Comparison of ENCODE assay signal across 23 cellular contexts in genomic region chr13:84927442-84928169, GRCh38.
DNase-seq lines count a peak whose midpoint lies in the region; ATAC-seq, FAIRE-seq and TF ChIP-seq lines count a peak whose summit lies in the region.
"Had no signal": no experiment of that assay in that cellular context is flagged by ENCODE, and none has a peak within 500 bp of the region (broad histone marks: within the 10 kb centered on the region; RNA-seq: fewer than 3 reads in every experiment).

No MANE protein-coding gene starts in this region.

- no peak for FAIRE-seq in kidney (lab: Jason Lieb, UNC)
- FAIRE-seq: A204.1, GM12878, GM19239 had no signal

- DNase-seq in NCI-H2227 (lab: John Stamatoyannopoulos, UW; ENCODE audit: unreplicated experiment) (peak; percentile 11), NCI-H2227 treated with DMSO at 0.1 percent for 48 hours (lab: John Stamatoyannopoulos, UW) (no peak), OCI-LY7 (ENCODE audit: low spot score) (no peak), kidney (peak; percentile 45), posterior vena cava (ENCODE audit: low spot score) (peak; percentile 75), SIG-M5 treated with dmso at 0.1 percent for 504 hours (lab: John Stamatoyannopoulos, UW; ENCODE audit: unreplicated experiment) (no peak), HuH-7.5 (ENCODE audit: low spot score) (no peak)
- DNase-seq: Caco-2; CD4-positive, CD25-positive, alpha-beta regulatory T cell; CD8-positive, alpha-beta T cell; DMS153; DND-41; GDM1; H9 had no signal

- intact Hi-C loops in OCI-LY7 (cut with micrococcal nuclease; ENCODE audit: unreplicated experiment) = no loop called here
- intact Hi-C loops in kidney (cut with DNase I) = no loop called here
- intact Hi-C loops in posterior vena cava (cut with DNase I) = no loop called here

- POLR2A ChIA-PET in OCI-LY7 (lab: Charles Lee) = interaction anchor here (0.5 kb wide), 1 partner anchor 815 kb away, joined by 3 read pairs; no protein-coding TSS in a partner anchor

- peaks cover 12% of the 10 kb centered on the region for H3K4me1 ChIP-seq in OCI-LY7 (ENCODE audit: insufficient read depth, low read length, poor library complexity, severe bottlenecking)
- no peaks in the 10 kb centered on the region for H3K4me1 ChIP-seq in kidney (ENCODE audit: control insufficient read depth in 1 of 2, insufficient read depth in 1 of 2, low read depth in 1 of 2, low read length in 2 of 2)
- H3K4me1 ChIP-seq: BLaER1, Caco-2 had no signal

- H3K9me2 ChIP-seq in OCI-LY7 (ENCODE audit: insufficient read depth, low read length) = no peaks in the 10 kb centered on the region

- no peak overlapping the region for H3K4me2 ChIP-seq in OCI-LY7 (ENCODE audit: low read length)
- H3K4me2 ChIP-seq: BLaER1, GM23338 had no signal

- H3K9me3 ChIP-seq in OCI-LY7 (ENCODE audit: low read length) = no peaks in the 10 kb centered on the region
- no peaks in the 10 kb centered on the region for H3K9me3 ChIP-seq in kidney (ENCODE audit: control insufficient read depth in 1 of 2, low read length in 2 of 2)
- H3K9me3 ChIP-seq: BLaER1, Caco-2 had no signal

- H3K36me3 ChIP-seq in OCI-LY7 (ENCODE audit: insufficient read depth, low read length) (no peaks in the 10 kb centered on the region), kidney (ENCODE audit: control insufficient read depth in 1 of 2, insufficient read depth in 2 of 2, low read length in 2 of 2) (no peaks in the 10 kb centered on the region)
- H3K36me3 ChIP-seq: BLaER1 had no signal

- H4K20me1 ChIP-seq in OCI-LY7 (ENCODE audit: insufficient read depth, low read length) = no peaks in the 10 kb centered on the region
- H4K20me1 ChIP-seq: BLaER1 had no signal

- TF ChIP-seq CTCF in OCI-LY7 (conservative IDR thresholded peaks at IDR 0.05; ENCODE audit: low read length) (no peak), kidney (IDR thresholded peaks at IDR 0.05; ENCODE audit: borderline replicate concordance, extremely low read depth, insufficient read depth) (no peak)

- H3K27ac ChIP-seq in OCI-LY7 (ENCODE audit: low read depth, low read length, poor library complexity, severe bottlenecking) = no peak overlapping the region
- no peak overlapping the region for H3K27ac ChIP-seq in kidney (ENCODE audit: low read depth in 2 of 2, low read length in 2 of 2)
- H3K27ac ChIP-seq: 22Rv1, BLaER1, C4-2B had no signal

- H3K79me2 ChIP-seq in OCI-LY7 (ENCODE audit: insufficient read depth, low read depth, low read length) = no peaks in the 10 kb centered on the region

- ATAC-seq in HG03045 (IDR thresholded peaks at IDR 0.05; ENCODE audit: unreplicated experiment) = no peak
- ATAC-seq: CD8-positive, alpha-beta T cell; GM12878; GM23338; HCT116 had no signal

- H3K4me3 ChIP-seq in OCI-LY7 (ENCODE audit: low read depth, low read length, poor library complexity, severe bottlenecking) (no peak overlapping the region), kidney (ENCODE audit: low read length in 2 of 2) (no peak overlapping the region)
- H3K4me3 ChIP-seq: BLaER1, GM12878, GM23338 had no signal

- peak overlapping the region; percentile 45; the same call in 1 of the 2 replicates for H2AFZ ChIP-seq in OCI-LY7 (ENCODE audit: low read length)
- H2AFZ ChIP-seq: GM23338 had no signal

- no TSS peak for BruUV-seq in OCI-LY7 (replicated peaks; lab: Mats Ljungman, UMichigan)

- CTCF ChIA-PET in OCI-LY7 (lab: Charles Lee; ENCODE audit: unreplicated experiment) = no interaction called here

- H3K9ac ChIP-seq in kidney (ENCODE audit: low read length in 2 of 2) = no peak overlapping the region
- H3K9ac ChIP-seq: BLaER1 had no signal

Comparison
In these comparisons a context has a peak if more than half of its experiments do, and no peak if none do; other contexts are left out.
1. DNase-seq: peak in NCI-H2227 (single experiment), kidney (single experiment) and posterior vena cava (single experiment); none in NCI-H2227 treated with DMSO at 0.1 percent for 48 hours (single experiment), OCI-LY7 (single experiment), SIG-M5 treated with dmso at 0.1 percent for 504 hours (single experiment) and HuH-7.5 (single experiment).